In genomic region chr10:18687195-18687594, GRCh38 we compare ENCODE assay signal across 1 cellular context.
TF ChIP-seq lines count a peak whose summit lies in the region.

No MANE protein-coding gene starts in this region.

TF ChIP-seq in HepG2, 621 proteins besides CTCF, POLR2A, EP300 and RAD21:
- TF ChIP-seq CREB1 (IDR thresholded peaks at IDR 0.05) (peak; percentile 48; the same call in 1 of the 2 replicates), CREB1 (CRISPR knock-in tag; IDR thresholded peaks at IDR 0.05) (no peak), ETV5 (CRISPR knock-in tag; IDR thresholded peaks at IDR 0.05; ENCODE audit: borderline replicate concordance) (no peak), ZNF235 (CRISPR knock-in tag; IDR thresholded peaks at IDR 0.05; ENCODE audit: borderline replicate concordance) (no peak)
TF ChIP-seq in HepG2: peak in this region for 1.
